ENCODE assay signal across 9 cellular contexts in the genomic region with DNA sequence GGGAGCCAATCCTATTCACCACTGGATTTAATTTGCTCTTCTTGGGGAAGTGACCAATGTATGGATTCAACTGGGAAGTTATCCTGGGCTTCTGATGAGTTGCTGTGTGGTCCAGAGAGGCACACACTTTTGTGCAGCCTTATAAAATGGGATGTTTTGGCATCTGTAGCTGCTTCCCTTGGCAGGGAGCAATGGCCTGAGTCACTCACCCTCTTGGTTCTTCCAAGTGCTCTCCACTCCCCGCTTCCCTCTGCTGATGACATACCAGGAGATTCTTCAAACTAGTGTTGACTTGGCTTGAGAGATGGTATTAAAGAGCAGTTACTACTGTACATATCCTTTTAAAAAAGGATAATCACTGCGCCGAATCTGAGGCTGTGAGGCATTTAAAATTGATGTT.
DNase-seq lines count a peak whose midpoint lies in the region; ATAC-seq lines count a peak whose summit lies in the region.
"Had no signal": no experiment of that assay in that cellular context is flagged by ENCODE, and none has a peak within 500 bp of the region (broad histone marks: within the 10 kb centered on the region; RNA-seq: fewer than 3 reads in every experiment).

No MANE protein-coding gene starts in this region.

- no peaks in the 10 kb centered on the region for H3K27me3 ChIP-seq in MG63

- peak; percentile 90 for DNase-seq in AG20443 (ENCODE audit: low spot score)
- peak; percentile 95 for DNase-seq in MG63
- DNase-seq in epithelial cell of prostate (ENCODE audit: low read depth, low spot score) = no peak
- DNase-seq in myocyte (ENCODE audit: low read depth) = peak; percentile 54
- DNase-seq in SIG-M5 treated with dmso at 0.1 percent for 504 hours (lab: John Stamatoyannopoulos, UW; ENCODE audit: unreplicated experiment) = no peak
- DNase-seq in mesenteric fat pad (ENCODE audit: low spot score) = no peak
- DNase-seq in DMS114 treated with DMSO at 0.1 percent for 48 hours (lab: John Stamatoyannopoulos, UW; ENCODE audit: unreplicated experiment) = no peak

- H3K36me3 ChIP-seq in MG63 = no peaks in the 10 kb centered on the region

- peak overlapping the region; percentile 44 for H3K27ac ChIP-seq in epithelial cell of prostate

- no peaks in the 10 kb centered on the region for H3K9me3 ChIP-seq in MG63

- no peak for ATAC-seq in GM18498 (IDR thresholded peaks at IDR 0.05; ENCODE audit: unreplicated experiment)
- ATAC-seq: left colon had no signal

- H3K4me3 ChIP-seq in MG63 = no peak overlapping the region

Comparison
In these comparisons a context has a peak if more than half of its experiments do, and no peak if none do; other contexts are left out.
1. DNase-seq: peak in AG20443 (single experiment), MG63 (single experiment) and myocyte (single experiment); none in epithelial cell of prostate (single experiment), SIG-M5 treated with dmso at 0.1 percent for 504 hours (single experiment), mesenteric fat pad (single experiment) and DMS114 treated with DMSO at 0.1 percent for 48 hours (single experiment).